Comparison of ENCODE assay signal across 29 cellular contexts in the genomic region with DNA sequence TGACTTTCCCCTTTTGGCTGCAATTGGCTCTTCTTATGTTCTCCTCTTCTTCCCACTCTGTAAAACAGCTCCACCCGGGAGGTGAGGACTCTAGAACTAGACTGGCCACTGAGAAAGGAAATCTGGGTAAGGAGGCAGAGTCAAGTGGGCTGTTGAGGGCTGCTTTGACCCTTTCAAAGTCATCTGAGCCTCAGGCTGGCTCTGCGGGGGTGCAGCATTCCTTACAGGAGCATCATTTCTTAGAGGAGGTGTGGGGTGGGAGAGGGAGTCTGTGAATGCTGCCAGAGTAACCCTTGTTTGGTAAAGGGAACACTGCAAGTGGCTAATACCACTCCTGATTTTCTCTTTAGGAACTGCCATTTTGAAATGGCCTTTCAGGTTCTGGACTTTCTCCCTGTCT.
"Had no signal": no experiment of that assay in that cellular context is flagged by ENCODE, and none has a peak within 500 bp of the region (broad histone marks: within the 10 kb centered on the region; RNA-seq: fewer than 3 reads in every experiment).

No MANE protein-coding gene starts in this region.

- H3K4me1 ChIP-seq: ascending aorta, breast epithelium, esophagus muscularis mucosa, foreskin keratinocyte, gastrocnemius medialis, heart left ventricle had no signal

- H3K9me3 ChIP-seq: ascending aorta, breast epithelium, esophagus muscularis mucosa, gastrocnemius medialis had no signal

- H3K27ac ChIP-seq: ascending aorta, breast epithelium, cardiac muscle cell, coronary artery, dorsolateral prefrontal cortex, esophagus muscularis mucosa, foreskin keratinocyte, gastrocnemius medialis, heart left ventricle had no signal

- H3K27me3 ChIP-seq: ascending aorta, breast epithelium, cardiac muscle cell, dorsolateral prefrontal cortex, esophagus muscularis mucosa, foreskin keratinocyte, gastrocnemius medialis, heart left ventricle had no signal

- DNase-seq: activated CD4-positive, alpha-beta memory T cell treated with anti-CD3 and anti-CD28 coated beads, Interleukin-2, amount 10 ng/mL, durations not matched to agents 7 days and 5 days; activated CD4-positive, alpha-beta T cell treated with anti-CD3 and anti-CD28 coated beads for 1 hour; activated CD4-positive, alpha-beta T cell treated with anti-CD3 and anti-CD28 coated beads for 4 hours; activated CD4-positive, alpha-beta T cell treated with anti-CD3 and anti-CD28 coated beads, Interleukin-2, amount 10 ng/mL, durations not matched to agents 7 days and 5 days; activated CD4-positive, alpha-beta T cell treated with anti-CD3 and anti-CD28 coated beads, Interleukin-2, amount 50 U/mL, for 4 hours; activated CD8-positive, alpha-beta memory T cell treated with anti-CD3 and anti-CD28 coated beads, Interleukin-2, amount 50 U/mL, for 48 hours; activated gamma-delta T cell; activated naive CD4-positive, alpha-beta T cell; activated naive CD4-positive, alpha-beta T cell treated with anti-CD3 and anti-CD28 coated beads, Interleukin-2, amount 10 ng/mL, durations not matched to agents 7 days and 5 days; activated naive CD8-positive, alpha-beta T cell treated with anti-CD3 and anti-CD28 coated beads, Interleukin-2, amount 10 ng/mL, durations not matched to agents 7 days and 5 days; activated T-cell treated with anti-CD3 and anti-CD28 coated beads for 4 hours; activated T-cell treated with anti-CD3 and anti-CD28 coated beads, Interleukin-2, amount 50 U/mL, for 24 hours; activated T-cell treated with anti-CD3 and anti-CD28 coated beads, Interleukin-2, amount 50 U/mL, for 72 hours; dorsolateral prefrontal cortex; effector memory CD4-positive, alpha-beta T cell; endodermal cell; erythroblast; foreskin keratinocyte; gastrocnemius medialis; glutamatergic neuron; heart left ventricle; T-helper 1 cell; T-helper 17 cell; T1000 had no signal

- H3K4me3 ChIP-seq: ascending aorta, breast epithelium, cardiac muscle cell, coronary artery, dorsolateral prefrontal cortex, esophagus muscularis mucosa, gastrocnemius medialis, heart left ventricle had no signal

- H3K36me3 ChIP-seq: ascending aorta, breast epithelium, cardiac muscle cell, esophagus muscularis mucosa, gastrocnemius medialis, heart left ventricle had no signal
